Comparison of ENCODE assay signal across 2 cellular contexts in the genomic region with DNA sequence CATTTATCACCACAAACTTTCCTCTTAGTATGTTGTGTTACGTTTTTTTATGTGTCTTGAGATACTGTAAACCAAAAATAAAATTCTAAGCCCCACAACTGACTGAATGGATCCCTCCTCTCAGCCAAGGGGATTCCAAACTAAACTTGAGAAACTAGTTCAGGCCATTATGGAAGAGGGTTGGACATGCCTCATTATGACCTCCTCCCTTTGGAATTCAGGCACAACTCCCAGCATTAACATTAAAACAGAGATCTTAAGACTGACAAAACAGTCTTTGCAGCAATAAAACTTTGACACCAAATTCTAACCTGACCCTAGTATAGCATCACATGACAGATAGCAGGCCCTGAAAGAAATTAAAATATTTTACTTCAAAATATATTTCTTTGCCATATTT.
TF ChIP-seq lines count a peak whose summit lies in the region.

No MANE protein-coding gene starts in this region.

TF ChIP-seq in Ishikawa, 13 proteins besides CTCF, POLR2A, EP300 and RAD21:
- TF ChIP-seq, protein P1, sequence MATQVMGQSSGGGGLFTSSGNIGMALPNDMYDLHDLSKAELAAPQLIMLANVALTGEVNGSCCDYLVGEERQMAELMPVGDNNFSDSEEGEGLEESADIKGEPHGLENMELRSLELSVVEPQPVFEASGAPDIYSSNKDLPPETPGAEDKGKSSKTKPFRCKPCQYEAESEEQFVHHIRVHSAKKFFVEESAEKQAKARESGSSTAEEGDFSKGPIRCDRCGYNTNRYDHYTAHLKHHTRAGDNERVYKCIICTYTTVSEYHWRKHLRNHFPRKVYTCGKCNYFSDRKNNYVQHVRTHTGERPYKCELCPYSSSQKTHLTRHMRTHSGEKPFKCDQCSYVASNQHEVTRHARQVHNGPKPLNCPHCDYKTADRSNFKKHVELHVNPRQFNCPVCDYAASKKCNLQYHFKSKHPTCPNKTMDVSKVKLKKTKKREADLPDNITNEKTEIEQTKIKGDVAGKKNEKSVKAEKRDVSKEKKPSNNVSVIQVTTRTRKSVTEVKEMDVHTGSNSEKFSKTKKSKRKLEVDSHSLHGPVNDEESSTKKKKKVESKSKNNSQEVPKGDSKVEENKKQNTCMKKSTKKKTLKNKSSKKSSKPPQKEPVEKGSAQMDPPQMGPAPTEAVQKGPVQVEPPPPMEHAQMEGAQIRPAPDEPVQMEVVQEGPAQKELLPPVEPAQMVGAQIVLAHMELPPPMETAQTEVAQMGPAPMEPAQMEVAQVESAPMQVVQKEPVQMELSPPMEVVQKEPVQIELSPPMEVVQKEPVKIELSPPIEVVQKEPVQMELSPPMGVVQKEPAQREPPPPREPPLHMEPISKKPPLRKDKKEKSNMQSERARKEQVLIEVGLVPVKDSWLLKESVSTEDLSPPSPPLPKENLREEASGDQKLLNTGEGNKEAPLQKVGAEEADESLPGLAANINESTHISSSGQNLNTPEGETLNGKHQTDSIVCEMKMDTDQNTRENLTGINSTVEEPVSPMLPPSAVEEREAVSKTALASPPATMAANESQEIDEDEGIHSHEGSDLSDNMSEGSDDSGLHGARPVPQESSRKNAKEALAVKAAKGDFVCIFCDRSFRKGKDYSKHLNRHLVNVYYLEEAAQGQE (IDR thresholded peaks at IDR 0.05; ENCODE audit: low read depth): no peak
- TF ChIP-seq, protein P2, sequence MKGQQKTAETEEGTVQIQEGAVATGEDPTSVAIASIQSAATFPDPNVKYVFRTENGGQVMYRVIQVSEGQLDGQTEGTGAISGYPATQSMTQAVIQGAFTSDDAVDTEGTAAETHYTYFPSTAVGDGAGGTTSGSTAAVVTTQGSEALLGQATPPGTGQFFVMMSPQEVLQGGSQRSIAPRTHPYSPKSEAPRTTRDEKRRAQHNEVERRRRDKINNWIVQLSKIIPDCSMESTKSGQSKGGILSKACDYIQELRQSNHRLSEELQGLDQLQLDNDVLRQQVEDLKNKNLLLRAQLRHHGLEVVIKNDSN (IDR thresholded peaks at IDR 0.05): no peak
- TF ChIP-seq, protein P3, sequence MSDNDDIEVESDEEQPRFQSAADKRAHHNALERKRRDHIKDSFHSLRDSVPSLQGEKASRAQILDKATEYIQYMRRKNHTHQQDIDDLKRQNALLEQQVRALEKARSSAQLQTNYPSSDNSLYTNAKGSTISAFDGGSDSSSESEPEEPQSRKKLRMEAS (IDR thresholded peaks at IDR 0.05): 0 out of 2 replicates have a peak, but pooled peaks have one; percentile 11
- peak; percentile 65 for TF ChIP-seq TEAD4 (IDR thresholded peaks at IDR 0.05)

TF ChIP-seq in H1, 55 proteins besides CTCF, POLR2A, EP300 and RAD21:
- TF ChIP-seq, protein P4, sequence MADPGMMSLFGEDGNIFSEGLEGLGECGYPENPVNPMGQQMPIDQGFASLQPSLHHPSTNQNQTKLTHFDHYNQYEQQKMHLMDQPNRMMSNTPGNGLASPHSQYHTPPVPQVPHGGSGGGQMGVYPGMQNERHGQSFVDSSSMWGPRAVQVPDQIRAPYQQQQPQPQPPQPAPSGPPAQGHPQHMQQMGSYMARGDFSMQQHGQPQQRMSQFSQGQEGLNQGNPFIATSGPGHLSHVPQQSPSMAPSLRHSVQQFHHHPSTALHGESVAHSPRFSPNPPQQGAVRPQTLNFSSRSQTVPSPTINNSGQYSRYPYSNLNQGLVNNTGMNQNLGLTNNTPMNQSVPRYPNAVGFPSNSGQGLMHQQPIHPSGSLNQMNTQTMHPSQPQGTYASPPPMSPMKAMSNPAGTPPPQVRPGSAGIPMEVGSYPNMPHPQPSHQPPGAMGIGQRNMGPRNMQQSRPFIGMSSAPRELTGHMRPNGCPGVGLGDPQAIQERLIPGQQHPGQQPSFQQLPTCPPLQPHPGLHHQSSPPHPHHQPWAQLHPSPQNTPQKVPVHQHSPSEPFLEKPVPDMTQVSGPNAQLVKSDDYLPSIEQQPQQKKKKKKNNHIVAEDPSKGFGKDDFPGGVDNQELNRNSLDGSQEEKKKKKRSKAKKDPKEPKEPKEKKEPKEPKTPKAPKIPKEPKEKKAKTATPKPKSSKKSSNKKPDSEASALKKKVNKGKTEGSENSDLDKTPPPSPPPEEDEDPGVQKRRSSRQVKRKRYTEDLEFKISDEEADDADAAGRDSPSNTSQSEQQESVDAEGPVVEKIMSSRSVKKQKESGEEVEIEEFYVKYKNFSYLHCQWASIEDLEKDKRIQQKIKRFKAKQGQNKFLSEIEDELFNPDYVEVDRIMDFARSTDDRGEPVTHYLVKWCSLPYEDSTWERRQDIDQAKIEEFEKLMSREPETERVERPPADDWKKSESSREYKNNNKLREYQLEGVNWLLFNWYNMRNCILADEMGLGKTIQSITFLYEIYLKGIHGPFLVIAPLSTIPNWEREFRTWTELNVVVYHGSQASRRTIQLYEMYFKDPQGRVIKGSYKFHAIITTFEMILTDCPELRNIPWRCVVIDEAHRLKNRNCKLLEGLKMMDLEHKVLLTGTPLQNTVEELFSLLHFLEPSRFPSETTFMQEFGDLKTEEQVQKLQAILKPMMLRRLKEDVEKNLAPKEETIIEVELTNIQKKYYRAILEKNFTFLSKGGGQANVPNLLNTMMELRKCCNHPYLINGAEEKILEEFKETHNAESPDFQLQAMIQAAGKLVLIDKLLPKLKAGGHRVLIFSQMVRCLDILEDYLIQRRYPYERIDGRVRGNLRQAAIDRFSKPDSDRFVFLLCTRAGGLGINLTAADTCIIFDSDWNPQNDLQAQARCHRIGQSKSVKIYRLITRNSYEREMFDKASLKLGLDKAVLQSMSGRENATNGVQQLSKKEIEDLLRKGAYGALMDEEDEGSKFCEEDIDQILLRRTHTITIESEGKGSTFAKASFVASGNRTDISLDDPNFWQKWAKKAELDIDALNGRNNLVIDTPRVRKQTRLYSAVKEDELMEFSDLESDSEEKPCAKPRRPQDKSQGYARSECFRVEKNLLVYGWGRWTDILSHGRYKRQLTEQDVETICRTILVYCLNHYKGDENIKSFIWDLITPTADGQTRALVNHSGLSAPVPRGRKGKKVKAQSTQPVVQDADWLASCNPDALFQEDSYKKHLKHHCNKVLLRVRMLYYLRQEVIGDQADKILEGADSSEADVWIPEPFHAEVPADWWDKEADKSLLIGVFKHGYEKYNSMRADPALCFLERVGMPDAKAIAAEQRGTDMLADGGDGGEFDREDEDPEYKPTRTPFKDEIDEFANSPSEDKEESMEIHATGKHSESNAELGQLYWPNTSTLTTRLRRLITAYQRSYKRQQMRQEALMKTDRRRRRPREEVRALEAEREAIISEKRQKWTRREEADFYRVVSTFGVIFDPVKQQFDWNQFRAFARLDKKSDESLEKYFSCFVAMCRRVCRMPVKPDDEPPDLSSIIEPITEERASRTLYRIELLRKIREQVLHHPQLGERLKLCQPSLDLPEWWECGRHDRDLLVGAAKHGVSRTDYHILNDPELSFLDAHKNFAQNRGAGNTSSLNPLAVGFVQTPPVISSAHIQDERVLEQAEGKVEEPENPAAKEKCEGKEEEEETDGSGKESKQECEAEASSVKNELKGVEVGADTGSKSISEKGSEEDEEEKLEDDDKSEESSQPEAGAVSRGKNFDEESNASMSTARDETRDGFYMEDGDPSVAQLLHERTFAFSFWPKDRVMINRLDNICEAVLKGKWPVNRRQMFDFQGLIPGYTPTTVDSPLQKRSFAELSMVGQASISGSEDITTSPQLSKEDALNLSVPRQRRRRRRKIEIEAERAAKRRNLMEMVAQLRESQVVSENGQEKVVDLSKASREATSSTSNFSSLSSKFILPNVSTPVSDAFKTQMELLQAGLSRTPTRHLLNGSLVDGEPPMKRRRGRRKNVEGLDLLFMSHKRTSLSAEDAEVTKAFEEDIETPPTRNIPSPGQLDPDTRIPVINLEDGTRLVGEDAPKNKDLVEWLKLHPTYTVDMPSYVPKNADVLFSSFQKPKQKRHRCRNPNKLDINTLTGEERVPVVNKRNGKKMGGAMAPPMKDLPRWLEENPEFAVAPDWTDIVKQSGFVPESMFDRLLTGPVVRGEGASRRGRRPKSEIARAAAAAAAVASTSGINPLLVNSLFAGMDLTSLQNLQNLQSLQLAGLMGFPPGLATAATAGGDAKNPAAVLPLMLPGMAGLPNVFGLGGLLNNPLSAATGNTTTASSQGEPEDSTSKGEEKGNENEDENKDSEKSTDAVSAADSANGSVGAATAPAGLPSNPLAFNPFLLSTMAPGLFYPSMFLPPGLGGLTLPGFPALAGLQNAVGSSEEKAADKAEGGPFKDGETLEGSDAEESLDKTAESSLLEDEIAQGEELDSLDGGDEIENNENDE (IDR thresholded peaks at IDR 0.05; ENCODE audit: insufficient replicate concordance, low read length): peak; percentile 71
- TF ChIP-seq HDAC2 (IDR thresholded peaks at IDR 0.05; ENCODE audit: borderline replicate concordance in 1 of 2, low read depth in 2 of 2, low read length in 2 of 2) (0 out of 4 replicates have a peak, but pooled peaks of 1 of the 2 experiments have one; percentile 4), TEAD4 (IDR thresholded peaks at IDR 0.05; ENCODE audit: low read depth, low read length) (0 out of 2 replicates have a peak, but pooled peaks have one; percentile 19), JUND (IDR thresholded peaks at IDR 0.05; ENCODE audit: low read length) (peak; percentile 59; the same call in 1 of the 2 replicates), TAF1 (IDR thresholded peaks at IDR 0.05; ENCODE audit: low read depth, low read length) (no peak), SP1 (IDR thresholded peaks at IDR 0.05; ENCODE audit: low read depth, low read length) (0 out of 2 replicates have a peak, but pooled peaks have one; percentile 6), BRCA1 (IDR thresholded peaks at IDR 0.05; ENCODE audit: low read depth, low read length) (no peak)
